ENCODE assay signal across 8 cellular contexts in the genomic region with DNA sequence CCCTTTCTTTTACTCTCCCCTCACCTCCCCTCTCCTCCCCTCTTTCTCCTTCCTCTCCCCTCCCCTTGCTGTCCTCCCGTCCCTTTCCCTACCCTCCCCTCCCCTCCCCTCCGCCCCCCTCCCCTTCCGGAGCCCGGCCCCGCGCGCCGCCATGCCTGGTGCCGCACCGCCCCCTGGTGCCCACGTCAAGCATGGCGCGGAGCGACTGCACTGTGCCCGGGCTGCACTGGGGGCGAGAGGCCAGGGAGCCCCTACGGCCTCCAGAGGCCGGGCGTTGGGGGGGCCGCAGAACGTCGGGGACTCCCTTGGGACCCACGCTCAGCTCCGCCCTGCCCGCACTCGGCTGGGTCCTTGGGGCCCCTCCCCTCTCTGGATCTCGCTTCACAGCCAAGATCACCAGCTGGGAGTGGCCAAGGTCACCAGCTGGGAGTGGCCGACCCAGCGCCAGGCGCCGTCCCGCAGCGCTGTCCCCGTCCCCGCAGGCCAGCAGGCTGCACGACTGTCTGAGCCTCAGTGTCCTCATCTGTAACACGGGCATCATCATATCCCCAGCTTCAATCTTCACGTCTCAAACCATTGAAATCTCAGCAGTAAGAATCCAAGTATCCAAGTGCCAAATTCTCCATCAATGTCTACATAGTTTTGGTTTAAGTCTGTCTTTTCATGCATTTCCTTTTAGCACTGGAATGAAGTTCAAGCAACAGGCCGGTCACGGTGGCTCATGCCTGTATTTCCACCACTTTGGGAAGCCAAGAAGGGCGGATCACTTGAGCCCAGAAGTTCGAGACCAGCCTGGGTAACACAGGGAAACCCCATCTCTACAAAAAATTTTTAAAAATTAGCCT. TPM values are rescaled to one million over a fixed set of nuclear protein-coding genes. Genes with fewer than 3 reads are reported as not detected.
DNase-seq lines count a peak whose midpoint lies in the region; TF ChIP-seq lines count a peak whose summit lies in the region.

No MANE protein-coding gene starts in this region.

- H3K79me2 ChIP-seq in neural cell (replicated peaks; ENCODE audit: insufficient read depth, low read length): no peaks in the 10 kb centered on the region

- no peak overlapping the region for H3K27ac Mint-ChIP-seq in stimulated activated naive CD8-positive, alpha-beta T cell treated with anti-CD3 and anti-CD28 coated beads, Interleukin-15, Interleukin-2, amounts not matched to agents 100 ng/mL and 50 ng/mL, for 24 hours

- H3F3A ChIP-seq in neural cell (ENCODE audit: insufficient read depth, low read length, poor library complexity, severe bottlenecking): no peaks in the 10 kb centered on the region

- peaks cover 5% of the 10 kb centered on the region for H3K4me1 Mint-ChIP-seq in stimulated activated naive CD8-positive, alpha-beta T cell treated with anti-CD3 and anti-CD28 coated beads, Interleukin-15, Interleukin-2, amounts not matched to agents 100 ng/mL and 50 ng/mL, for 24 hours (ENCODE audit: low read depth)

- peak overlapping the region; percentile 40 for H2AFZ ChIP-seq in neural cell (ENCODE audit: low read depth, low read length)

- H3K27me3 ChIP-seq in HUES6 (ENCODE audit: control insufficient read depth, insufficient read depth, low read length) (peaks cover 12% of the 10 kb centered on the region), Peyer's patch (no peaks in the 10 kb centered on the region), neural cell (ENCODE audit: insufficient read depth, low read depth, low read length) (no peaks in the 10 kb centered on the region)

- TF ChIP-seq EP300 in neural cell (conservative IDR thresholded peaks at IDR 0.05; ENCODE audit: poor library complexity, severe bottlenecking): no peak

- H3K27me3 Mint-ChIP-seq in stimulated activated naive CD8-positive, alpha-beta T cell treated with anti-CD3 and anti-CD28 coated beads, Interleukin-15, Interleukin-2, amounts not matched to agents 100 ng/mL and 50 ng/mL, for 24 hours: peaks cover 8% of the 10 kb centered on the region

- H3K9me3 ChIP-seq in HUES6 (ENCODE audit: control insufficient read depth, insufficient read depth, low read depth, low read length) (no peaks in the 10 kb centered on the region), Peyer's patch (no peaks in the 10 kb centered on the region), neural cell (ENCODE audit: low read length) (no peaks in the 10 kb centered on the region)

- H3K9ac ChIP-seq in HUES6 (ENCODE audit: low read length) (peak overlapping the region; percentile 4), neural cell (ENCODE audit: low read length) (peak overlapping the region; percentile 42)

- H3K27ac ChIP-seq in HUES6 (ENCODE audit: low read depth, low read length) (no peak overlapping the region), Peyer's patch (peak overlapping the region; percentile 18 to 74 (median 34)), neural cell (ENCODE audit: low read length) (no peak overlapping the region)

- TF ChIP-seq RAD21 in neural cell (conservative IDR thresholded peaks at IDR 0.05): peak; percentile 79

- no peaks in the 10 kb centered on the region for H3K36me3 ChIP-seq in HUES6 (ENCODE audit: control insufficient read depth, insufficient read depth, low read length)
- H3K36me3 ChIP-seq in Peyer's patch: no peaks in the 10 kb centered on the region
- H3K36me3 ChIP-seq in neural cell (ENCODE audit: insufficient read depth, low read length): no peaks in the 10 kb centered on the region

- peak in 1 of 2 donors; percentile 31 for TF ChIP-seq POLR2A in Peyer's patch (IDR thresholded peaks at IDR 0.05)

- no peaks in the 10 kb centered on the region for H3K9me3 Mint-ChIP-seq in stimulated activated naive CD8-positive, alpha-beta T cell treated with anti-CD3 and anti-CD28 coated beads, Interleukin-15, Interleukin-2, amounts not matched to agents 100 ng/mL and 50 ng/mL, for 24 hours

- H3K36me3 Mint-ChIP-seq in stimulated activated naive CD8-positive, alpha-beta T cell treated with anti-CD3 and anti-CD28 coated beads, Interleukin-15, Interleukin-2, amounts not matched to agents 100 ng/mL and 50 ng/mL, for 24 hours (ENCODE audit: low read depth): no peaks in the 10 kb centered on the region

- H3K4me1 ChIP-seq in HUES6 (ENCODE audit: control insufficient read depth, insufficient read depth, low read length): peaks cover 11% of the 10 kb centered on the region
- H3K4me1 ChIP-seq in Peyer's patch: peaks cover 0 to 17% (median 2%) of the 10 kb centered on the region in 4 donors

- H3K4me3 ChIP-seq in HUES6 (ENCODE audit: low read depth, low read length) (peak overlapping the region; percentile 60), Peyer's patch (peak overlapping the region; percentile 43 to 81 (median 66)), fibroblast of the aortic adventitia (ENCODE audit: low read depth, low read length) (peak overlapping the region; percentile 68), neural cell (ENCODE audit: low read length) (peak overlapping the region; percentile 56)

- no peaks in the 10 kb centered on the region for H3K9me2 ChIP-seq in neural cell (ENCODE audit: insufficient read depth, low read length)

- TF ChIP-seq CTCF in Peyer's patch (IDR thresholded peaks at IDR 0.05): peak; percentile 64 to 93 (median 80)
- peak; percentile 69 for TF ChIP-seq CTCF in fibroblast of the aortic adventitia (IDR thresholded peaks at IDR 0.05; ENCODE audit: insufficient read depth, low read length)
- peak; percentile 78 for TF ChIP-seq CTCF in neural cell (IDR thresholded peaks at IDR 0.05; ENCODE audit: poor library complexity, severe bottlenecking)

- peak overlapping the region; percentile 78 for H3K4me3 Mint-ChIP-seq in stimulated activated naive CD8-positive, alpha-beta T cell treated with anti-CD3 and anti-CD28 coated beads, Interleukin-15, Interleukin-2, amounts not matched to agents 100 ng/mL and 50 ng/mL, for 24 hours

- peak; percentile 25 for DNase-seq in NK-92 treated with Interleukin-12 subunit alpha and Interleukin-12 subunit beta, amount 100 ng/mL, for 24 hours (lab: John Stamatoyannopoulos, UW)
- DNase-seq in NK-92 (lab: John Stamatoyannopoulos, UW; ENCODE audit: unreplicated experiment) (no peak), Peyer's patch (peak; percentile 77 to 89 (median 88)), fibroblast of the aortic adventitia (ENCODE audit: low read depth) (peak; percentile 58)
- peak; percentile 72 for DNase-seq in activated T-helper 9 cell treated with anti-CD3 and anti-CD28 coated beads, Interleukin-2, amount 50 U/mL, for 16 hours (ENCODE audit: low read depth)

- no peak overlapping the region for H3K4me2 ChIP-seq in neural cell (ENCODE audit: low read length)

- no peaks in the 10 kb centered on the region for H4K20me1 ChIP-seq in neural cell (ENCODE audit: insufficient read depth)

TF ChIP-seq in neural cell, 6 proteins besides CTCF, POLR2A, EP300 and RAD21:
- TF ChIP-seq EZH2 (IDR thresholded peaks at IDR 0.05; ENCODE audit: borderline replicate concordance, insufficient read depth, low read length, poor library complexity, severe bottlenecking): no peak
- peak; percentile 78 for TF ChIP-seq SMC3 (conservative IDR thresholded peaks at IDR 0.05; ENCODE audit: poor library complexity)

RNA-seq across cellular contexts. Expression of a gene that starts 42.5 kb away (rescaled TPM):
- total RNA-seq in Peyer's patch (10 to 100 TPM; 28.1 to 47.3 (median 34.1) TPM), fibroblast of the aortic adventitia (ENCODE audit: low replicate concordance) (25.6 and 29.4 TPM in 2 replicates)
- 26.5 and 37.9 TPM in 2 replicates for polyA plus RNA-seq in neural cell
- 12.6 and 20.9 TPM in 2 replicates for polyA minus RNA-seq in neural cell

RNA-seq across cellular contexts. Expression of a gene that starts 50.2 kb away (rescaled TPM):
- total RNA-seq in Peyer's patch (10 to 100 TPM in 3 of 4 donors, 1 to 10 TPM in 1; 9.7 to 36.3 (median 15.3) TPM), fibroblast of the aortic adventitia (ENCODE audit: low replicate concordance) (7.1 and 76.1 TPM in 2 replicates)
- polyA plus RNA-seq in neural cell: 13.7 and 16.1 TPM in 2 replicates
- 20.4 and 34.6 TPM in 2 replicates for polyA minus RNA-seq in neural cell

Comparison
In these comparisons a context has a peak if more than half of its experiments do, and no peak if none do; other contexts are left out.
1. H3K27ac ChIP-seq: peak in Peyer's patch (4 of 4); none in HUES6 (single experiment) and neural cell (single experiment).
2. Peak in every context shown above with its lines, with median percentiles within 50 percentile points of each other: H3K4me3 ChIP-seq and CTCF ChIP-seq.